In genomic region chr9:83912194-83912593, GRCh38 we compare ENCODE assay signal across 8 cellular contexts. TPM values are rescaled to one million over a fixed set of nuclear protein-coding genes. Genes with fewer than 3 reads are reported as not detected.
DNase-seq lines count a peak whose midpoint lies in the region; ATAC-seq and TF ChIP-seq lines count a peak whose summit lies in the region.
"Not testable (repeated sequence)": the region's sequence is repeated elsewhere in the genome, so short reads cannot be mapped to it uniquely, and the experiment has no call there.

No MANE protein-coding gene starts in this region.

- not testable (repeated sequence) for H2BK5ac ChIP-seq in mesenchymal stem cell (ENCODE audit: low read depth, low read length, poor library complexity, severe bottlenecking)

- intact Hi-C loops in ascending aorta (cut with DNase I), result loop anchor here (5.0 to 10.0 kb wide), 2 partner anchors 210 to 577 kb away; no protein-coding TSS in a partner anchor

- not testable (repeated sequence) for H3K4ac ChIP-seq in mesenchymal stem cell (ENCODE audit: low read depth in 1 of 2, low read length in 2 of 2)

- WGBS in mesenchymal stem cell, result 6% methylated on average over 2 of the region's 3 CpGs
- 28 to 29% methylated on average over 3 of the region's 3 CpGs for WGBS in tibial nerve, 2 donors

- H3K4me3 ChIP-seq in DOHH2 (ENCODE audit: low read length); ascending aorta; fibroblast of the aortic adventitia (ENCODE audit: low read depth, low read length); mesenchymal stem cell (ENCODE audit: insufficient read depth in 1 of 2, low read depth in 1 of 2, low read length in 2 of 2); tibial nerve: not testable (repeated sequence)

- not testable (repeated sequence) for H2BK15ac ChIP-seq in mesenchymal stem cell (ENCODE audit: low read depth, poor library complexity, severe bottlenecking)

- H2BK12ac ChIP-seq in mesenchymal stem cell (ENCODE audit: low read length in 2 of 2), result not testable (repeated sequence)

- H3K14ac ChIP-seq in mesenchymal stem cell (ENCODE audit: low read length in 2 of 2), result not testable (repeated sequence)

- not testable (repeated sequence) for H2AFZ ChIP-seq in mesenchymal stem cell (ENCODE audit: low read depth, low read length)

- TF ChIP-seq CTCF in DOHH2 (IDR thresholded peaks at IDR 0.05; ENCODE audit: low read depth, low read length, poor library complexity, severe bottlenecking) (peak; percentile 20), ascending aorta (IDR thresholded peaks at IDR 0.05) (peak; percentile 17 to 50 (median 22)), fibroblast of the aortic adventitia (IDR thresholded peaks at IDR 0.05; ENCODE audit: insufficient read depth, low read length) (peak; percentile 21), tibial nerve (IDR thresholded peaks at IDR 0.05) (peak; percentile 23 to 59 (median 37))

- H3K4me2 ChIP-seq in DOHH2 (ENCODE audit: low read length); mesenchymal stem cell (ENCODE audit: low read length, poor library complexity, severe bottlenecking): not testable (repeated sequence)

- H4K8ac ChIP-seq in mesenchymal stem cell (ENCODE audit: low read length), result not testable (repeated sequence)

- H2AK5ac ChIP-seq in mesenchymal stem cell (ENCODE audit: low read length, severe bottlenecking), result not testable (repeated sequence)

- H2BK120ac ChIP-seq in mesenchymal stem cell (ENCODE audit: low read depth, low read length), result not testable (repeated sequence)

- H3K79me1 ChIP-seq in mesenchymal stem cell (replicated peaks; ENCODE audit: low read length, poor library complexity, severe bottlenecking), result not testable (repeated sequence)

- DNase-seq in LoVo (ENCODE audit: low spot score) (peak; percentile 12), RKO (ENCODE audit: low spot score) (peak; percentile 72), fibroblast of the aortic adventitia (ENCODE audit: low read depth) (peak; percentile 50), mesenchymal stem cell (peak; percentile 37), tibial nerve (ENCODE audit: low spot score in 2 of 2) (peak in 1 of 2 donors; percentile 44)
- DNase-seq in ascending aorta (ENCODE audit: low spot score in 2 of 2), result not testable (repeated sequence)

- H3K79me2 ChIP-seq in DOHH2 (ENCODE audit: control insufficient read depth, low read length), result not testable (repeated sequence)

- not testable (repeated sequence) for H3K9ac ChIP-seq in mesenchymal stem cell (ENCODE audit: low read length)

- not testable (repeated sequence) for H3K27ac ChIP-seq in DOHH2 (ENCODE audit: low read depth, low read length); ascending aorta; mesenchymal stem cell (ENCODE audit: low read length, poor library complexity, severe bottlenecking); tibial nerve

- TF ChIP-seq EP300 in tibial nerve (IDR thresholded peaks at IDR 0.05), result not testable (repeated sequence)

- not testable (repeated sequence) for H3K36me3 ChIP-seq in DOHH2 (ENCODE audit: control insufficient read depth, low read length); ascending aorta; mesenchymal stem cell (ENCODE audit: control insufficient read depth in 1 of 2, insufficient read depth in 2 of 2, low read depth in 1 of 2, low read length in 2 of 2); tibial nerve

- H3K18ac ChIP-seq in mesenchymal stem cell (ENCODE audit: low read depth in 1 of 2, low read length in 2 of 2), result not testable (repeated sequence)

- not testable (repeated sequence) for H3K23ac ChIP-seq in mesenchymal stem cell (ENCODE audit: low read length in 2 of 2)

- H3K9me3 ChIP-seq in DOHH2 (ENCODE audit: control insufficient read depth, insufficient read depth, low read length); ascending aorta; mesenchymal stem cell (ENCODE audit: control insufficient read depth, low read length); tibial nerve: not testable (repeated sequence)

- not testable (repeated sequence) for TF ChIP-seq POLR2A in tibial nerve (IDR thresholded peaks at IDR 0.05)

- H3K4me1 ChIP-seq in DOHH2 (ENCODE audit: control insufficient read depth, low read length); ascending aorta; mesenchymal stem cell (ENCODE audit: control insufficient read depth, insufficient read depth, low read depth, low read length); tibial nerve: not testable (repeated sequence)

- H3K9me2 ChIP-seq in DOHH2 (replicated peaks; ENCODE audit: control insufficient read depth, low read length), result not testable (repeated sequence)

- H3F3A ChIP-seq in DOHH2 (ENCODE audit: control insufficient read depth, insufficient read depth), result not testable (repeated sequence)

- H4K20me1 ChIP-seq in DOHH2 (ENCODE audit: control insufficient read depth, insufficient read depth, low read depth, low read length), result not testable (repeated sequence)

- ATAC-seq in GM21737 (IDR thresholded peaks at IDR 0.05; ENCODE audit: unreplicated experiment), result peak; percentile 58

- H4K91ac ChIP-seq in mesenchymal stem cell (ENCODE audit: low read length), result not testable (repeated sequence)

- not testable (repeated sequence) for H3K27me3 ChIP-seq in DOHH2 (ENCODE audit: control insufficient read depth, low read length); ascending aorta; mesenchymal stem cell (ENCODE audit: control insufficient read depth in 1 of 2, insufficient read depth in 1 of 2, low read length in 2 of 2); tibial nerve

RNA-seq across cellular contexts. Expression of gene KIF27, which starts 9.0 kb away (rescaled TPM):
- total RNA-seq in ascending aorta (1.9 TPM), fibroblast of the aortic adventitia (ENCODE audit: low replicate concordance) (6.0 and 7.2 TPM in 2 replicates), tibial nerve (10 to 100 TPM in 1 of 4 donors, 1 to 10 TPM in 3; 7.5 to 11.1 (median 9.9) TPM)
- polyA plus RNA-seq in mesenchymal stem cell (2013, experiment 1 of 2), result 1.2 TPM
- 1.1 TPM for polyA plus RNA-seq in mesenchymal stem cell (2013, experiment 2 of 2)
